In the genomic region with DNA sequence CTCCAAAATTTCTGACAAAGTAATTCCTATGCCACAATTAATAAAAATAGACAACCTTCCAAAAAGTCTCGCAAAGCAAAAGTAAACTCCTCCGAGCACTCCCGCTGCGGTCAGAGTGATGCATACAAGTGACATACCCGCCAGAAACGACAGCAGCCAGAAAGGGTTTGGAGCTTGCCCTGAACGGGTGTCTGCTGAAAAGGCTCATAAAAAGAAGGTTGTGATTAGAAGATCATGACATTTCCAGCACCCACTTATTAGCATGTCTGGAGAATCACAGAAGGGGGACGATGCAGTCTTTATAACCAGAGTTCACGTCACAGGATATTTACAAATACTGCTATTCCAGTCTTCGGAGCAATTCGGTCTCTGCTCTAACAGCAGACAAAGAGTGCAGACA, we compare ENCODE assay signal across 17 cellular contexts. TPM values are rescaled to one million over a fixed set of nuclear protein-coding genes. Genes with fewer than 3 reads are reported as not detected.
A peak's percentile ranks its signal among the peaks of the same experiment; 100 is the strongest.
DNase-seq lines count a peak whose midpoint lies in the region; ATAC-seq and TF ChIP-seq lines count a peak whose summit lies in the region.
"Had no signal": no experiment of that assay in that cellular context is flagged by ENCODE, and none has a peak within 500 bp of the region (broad histone marks: within the 10 kb centered on the region; RNA-seq: fewer than 3 reads in every experiment).

No MANE protein-coding gene starts in this region.

- POLR2A ChIA-PET in activated CD8-positive, alpha-beta T cell treated with anti-CD3 and anti-CD28 coated beads, Interleukin-2, amount 10 ng/mL, durations not matched to agents 7 days and 5 days (lab: Charles Lee): no interaction called here

- no peak for DNase-seq in HFF-Myc (ENCODE audit: extremely low read depth, low read depth)
- DNase-seq in endodermal cell: no peak
- DNase-seq in medulla oblongata (ENCODE audit: extremely low spot score): peak; percentile 45
- DNase-seq in suprapubic skin (ENCODE audit: low spot score in 2 of 2): no peak
- no peak for DNase-seq in type B pancreatic cell (ENCODE audit: extremely low spot score, unreplicated experiment)
- DNase-seq in activated naive CD4-positive, alpha-beta T cell treated with anti-CD3 and anti-CD28 coated beads, Interleukin-2, amount 10 ng/mL, durations not matched to agents 7 days and 5 days: no peak
- DNase-seq in activated CD8-positive, alpha-beta T cell treated with anti-CD3 and anti-CD28 coated beads, Interleukin-2, amount 10 ng/mL, durations not matched to agents 7 days and 5 days: no peak
- DNase-seq in GM03348 (ENCODE audit: low spot score): no peak
- DNase-seq: activated B cell treated with CpG ODN at 0.5 μM for 24 hours; activated CD8-positive, alpha-beta memory T cell treated with anti-CD3 and anti-CD28 coated beads, Interleukin-2, amount 50 U/mL, for 48 hours; adrenal gland; CD4-positive, CD25-positive, alpha-beta regulatory T cell; GF-D8; Karpas-422; stimulated activated CD4-positive, alpha-beta T cell treated with anti-CD3 and anti-CD28 coated beads, Interleukin-4, amount 100 ng/mL, for 24 hours; stimulated activated naive CD4-positive, alpha-beta T cell treated with Interleukin-2 at 50 U/mL for 16 hours had no signal

- H3K4me1 Mint-ChIP-seq in endodermal cell: no peaks in the 10 kb centered on the region
- peaks cover 12% of the 10 kb centered on the region for H3K4me1 Mint-ChIP-seq in type B pancreatic cell (ENCODE audit: unreplicated experiment)
- H3K4me1 Mint-ChIP-seq in activated naive CD4-positive, alpha-beta T cell treated with anti-CD3 and anti-CD28 coated beads, Interleukin-2, amount 10 ng/mL, durations not matched to agents 7 days and 5 days: no peaks in the 10 kb centered on the region
- H3K4me1 Mint-ChIP-seq in activated CD8-positive, alpha-beta T cell treated with anti-CD3 and anti-CD28 coated beads, Interleukin-2, amount 10 ng/mL, durations not matched to agents 7 days and 5 days (ENCODE audit: low read depth): no peaks in the 10 kb centered on the region
- H3K4me1 Mint-ChIP-seq: activated B cell treated with CpG ODN at 0.5 μM for 24 hours; CD4-positive, CD25-positive, alpha-beta regulatory T cell had no signal

- H3K36me3 ChIP-seq in endodermal cell (ENCODE audit: control insufficient read depth, insufficient read depth, low read length) (no peaks in the 10 kb centered on the region), suprapubic skin (no peaks in the 10 kb centered on the region)
- H3K36me3 ChIP-seq: adrenal gland had no signal

- TF ChIP-seq CTCF in HFF-Myc (IDR thresholded peaks at IDR 0.05; ENCODE audit: low read depth, low read length, missing control alignments) (no peak), endodermal cell (conservative IDR thresholded peaks at IDR 0.05) (no peak), suprapubic skin (IDR thresholded peaks at IDR 0.05) (no peak), type B pancreatic cell (conservative IDR thresholded peaks at IDR 0.05) (no peak)

- H3K27me3 Mint-ChIP-seq in endodermal cell (ENCODE audit: insufficient read depth) (no peaks in the 10 kb centered on the region), type B pancreatic cell (no peaks in the 10 kb centered on the region)
- H3K27me3 Mint-ChIP-seq in activated naive CD4-positive, alpha-beta T cell treated with anti-CD3 and anti-CD28 coated beads, Interleukin-2, amount 10 ng/mL, durations not matched to agents 7 days and 5 days: no peaks in the 10 kb centered on the region
- H3K27me3 Mint-ChIP-seq in activated CD8-positive, alpha-beta T cell treated with anti-CD3 and anti-CD28 coated beads, Interleukin-2, amount 10 ng/mL, durations not matched to agents 7 days and 5 days (ENCODE audit: low read depth): no peaks in the 10 kb centered on the region
- H3K27me3 Mint-ChIP-seq: activated B cell treated with CpG ODN at 0.5 μM for 24 hours; CD4-positive, CD25-positive, alpha-beta regulatory T cell had no signal

- no peaks in the 10 kb centered on the region for H3K36me3 Mint-ChIP-seq in endodermal cell (ENCODE audit: low read depth)
- H3K36me3 Mint-ChIP-seq in type B pancreatic cell: no peaks in the 10 kb centered on the region
- no peaks in the 10 kb centered on the region for H3K36me3 Mint-ChIP-seq in activated naive CD4-positive, alpha-beta T cell treated with anti-CD3 and anti-CD28 coated beads, Interleukin-2, amount 10 ng/mL, durations not matched to agents 7 days and 5 days
- H3K36me3 Mint-ChIP-seq in activated CD8-positive, alpha-beta T cell treated with anti-CD3 and anti-CD28 coated beads, Interleukin-2, amount 10 ng/mL, durations not matched to agents 7 days and 5 days (ENCODE audit: low read depth): no peaks in the 10 kb centered on the region
- H3K36me3 Mint-ChIP-seq: CD4-positive, CD25-positive, alpha-beta regulatory T cell had no signal

- H3K9me3 Mint-ChIP-seq in endodermal cell (peaks cover 3% of the 10 kb centered on the region), type B pancreatic cell (no peaks in the 10 kb centered on the region)
- H3K9me3 Mint-ChIP-seq in activated naive CD4-positive, alpha-beta T cell treated with anti-CD3 and anti-CD28 coated beads, Interleukin-2, amount 10 ng/mL, durations not matched to agents 7 days and 5 days: no peaks in the 10 kb centered on the region
- H3K9me3 Mint-ChIP-seq in activated CD8-positive, alpha-beta T cell treated with anti-CD3 and anti-CD28 coated beads, Interleukin-2, amount 10 ng/mL, durations not matched to agents 7 days and 5 days (ENCODE audit: insufficient read depth): no peaks in the 10 kb centered on the region
- H3K9me3 Mint-ChIP-seq: CD4-positive, CD25-positive, alpha-beta regulatory T cell had no signal

- TF ChIP-seq POLR2A in suprapubic skin (IDR thresholded peaks at IDR 0.05): no peak

- H3K4me1 ChIP-seq in endodermal cell (ENCODE audit: control insufficient read depth, insufficient read depth, low read length) (no peaks in the 10 kb centered on the region), suprapubic skin (no peaks in the 10 kb centered on the region)
- H3K4me1 ChIP-seq: adrenal gland, parathyroid adenoma had no signal

- H3K27me3 ChIP-seq in endodermal cell (ENCODE audit: control insufficient read depth, insufficient read depth, low read length, poor library complexity, severe bottlenecking): no peaks in the 10 kb centered on the region
- no peaks in the 10 kb centered on the region for H3K27me3 ChIP-seq in suprapubic skin

- H3K4me3 Mint-ChIP-seq in endodermal cell (no peak overlapping the region), type B pancreatic cell (no peak overlapping the region)
- no peak overlapping the region for H3K4me3 Mint-ChIP-seq in activated naive CD4-positive, alpha-beta T cell treated with anti-CD3 and anti-CD28 coated beads, Interleukin-2, amount 10 ng/mL, durations not matched to agents 7 days and 5 days
- H3K4me3 Mint-ChIP-seq in activated CD8-positive, alpha-beta T cell treated with anti-CD3 and anti-CD28 coated beads, Interleukin-2, amount 10 ng/mL, durations not matched to agents 7 days and 5 days: no peak overlapping the region
- H3K4me3 Mint-ChIP-seq: activated B cell treated with CpG ODN at 0.5 μM for 24 hours; CD4-positive, CD25-positive, alpha-beta regulatory T cell had no signal

- H3K9me3 ChIP-seq in endodermal cell (ENCODE audit: control insufficient read depth, low read length) (peaks cover 9% of the 10 kb centered on the region), suprapubic skin (no peaks in the 10 kb centered on the region)
- H3K9me3 ChIP-seq: adrenal gland had no signal

- H3K27ac Mint-ChIP-seq in endodermal cell (no peak overlapping the region), type B pancreatic cell (no peak overlapping the region)
- H3K27ac Mint-ChIP-seq in activated naive CD4-positive, alpha-beta T cell treated with anti-CD3 and anti-CD28 coated beads, Interleukin-2, amount 10 ng/mL, durations not matched to agents 7 days and 5 days: no peak overlapping the region
- no peak overlapping the region for H3K27ac Mint-ChIP-seq in activated CD8-positive, alpha-beta T cell treated with anti-CD3 and anti-CD28 coated beads, Interleukin-2, amount 10 ng/mL, durations not matched to agents 7 days and 5 days
- H3K27ac Mint-ChIP-seq: activated B cell treated with CpG ODN at 0.5 μM for 24 hours; CD4-positive, CD25-positive, alpha-beta regulatory T cell had no signal

- 94 to 97% methylated on average over 11 of the region's 11 CpGs for WGBS in endodermal cell (ENCODE audit: insufficient coverage in 1 of 2, insufficient read length in 1 of 2), 2 experiments
- 65% methylated on average over 11 of the region's 11 CpGs for WGBS in suprapubic skin

- peak overlapping the region; percentile 35 for H3K4me3 ChIP-seq in HFF-Myc (replicated peaks; ENCODE audit: low read depth, low read length)
- H3K4me3 ChIP-seq in endodermal cell (ENCODE audit: low read length): no peak overlapping the region
- H3K4me3 ChIP-seq in suprapubic skin: peak overlapping the region; percentile 15
- H3K4me3 ChIP-seq: adrenal gland had no signal

- H3K27ac ChIP-seq in endodermal cell (ENCODE audit: low read depth, low read length): peak overlapping the region; percentile 24
- no peak overlapping the region for H3K27ac ChIP-seq in suprapubic skin
- H3K27ac ChIP-seq: adrenal gland, parathyroid adenoma had no signal

- CTCF ChIA-PET in activated naive CD4-positive, alpha-beta T cell treated with anti-CD3 and anti-CD28 coated beads, Interleukin-2, amount 10 ng/mL, durations not matched to agents 7 days and 5 days (lab: Charles Lee): no interaction called here
- CTCF ChIA-PET in activated CD8-positive, alpha-beta T cell treated with anti-CD3 and anti-CD28 coated beads, Interleukin-2, amount 10 ng/mL, durations not matched to agents 7 days and 5 days (lab: Charles Lee): no interaction called here

- ATAC-seq in activated CD8-positive, alpha-beta T cell treated with anti-CD3 and anti-CD28 coated beads, Interleukin-2, amount 10 ng/mL, durations not matched to agents 7 days and 5 days: no peak

- no peak overlapping the region for H3K9ac ChIP-seq in endodermal cell (ENCODE audit: extremely low read depth, low read length, poor library complexity, severe bottlenecking)
- H3K9ac ChIP-seq: parathyroid adenoma had no signal

- no peak for TF ChIP-seq EP300 in suprapubic skin (IDR thresholded peaks at IDR 0.05)

RNA-seq across cellular contexts. Expression of gene FRMD4B, which starts 59.1 kb away (rescaled TPM):
- total RNA-seq in endodermal cell: 1 to 10 TPM; 2.1 to 2.2 TPM
- 22.2 TPM for polyA plus RNA-seq in endodermal cell (2013, experiment 1 of 2)
- polyA plus RNA-seq in endodermal cell (2013, experiment 2 of 2): 25.4 TPM
- 10 to 100 TPM; 53.8 to 75.3 (median 67.8) TPM for total RNA-seq in suprapubic skin
- total RNA-seq in type B pancreatic cell (ENCODE audit: low replicate concordance): 37.4 and 38.7 TPM in 2 replicates
- total RNA-seq in activated CD8-positive, alpha-beta T cell treated with anti-CD3 and anti-CD28 coated beads, Interleukin-2, amount 10 ng/mL, durations not matched to agents 7 days and 5 days: 1 to 10 TPM; 7.7 to 8.2 TPM
- total RNA-seq: activated B cell treated with CpG ODN at 0.5 μM for 24 hours had no signal
